In genomic region chr1:43315963-43316737, GRCh38 we compare ENCODE assay signal across 1 cellular context.
TF ChIP-seq lines count a peak whose summit lies in the region.

No MANE protein-coding gene starts in this region.

TF ChIP-seq in HepG2, 621 proteins besides CTCF, POLR2A, EP300 and RAD21:
- TF ChIP-seq, protein P1, sequence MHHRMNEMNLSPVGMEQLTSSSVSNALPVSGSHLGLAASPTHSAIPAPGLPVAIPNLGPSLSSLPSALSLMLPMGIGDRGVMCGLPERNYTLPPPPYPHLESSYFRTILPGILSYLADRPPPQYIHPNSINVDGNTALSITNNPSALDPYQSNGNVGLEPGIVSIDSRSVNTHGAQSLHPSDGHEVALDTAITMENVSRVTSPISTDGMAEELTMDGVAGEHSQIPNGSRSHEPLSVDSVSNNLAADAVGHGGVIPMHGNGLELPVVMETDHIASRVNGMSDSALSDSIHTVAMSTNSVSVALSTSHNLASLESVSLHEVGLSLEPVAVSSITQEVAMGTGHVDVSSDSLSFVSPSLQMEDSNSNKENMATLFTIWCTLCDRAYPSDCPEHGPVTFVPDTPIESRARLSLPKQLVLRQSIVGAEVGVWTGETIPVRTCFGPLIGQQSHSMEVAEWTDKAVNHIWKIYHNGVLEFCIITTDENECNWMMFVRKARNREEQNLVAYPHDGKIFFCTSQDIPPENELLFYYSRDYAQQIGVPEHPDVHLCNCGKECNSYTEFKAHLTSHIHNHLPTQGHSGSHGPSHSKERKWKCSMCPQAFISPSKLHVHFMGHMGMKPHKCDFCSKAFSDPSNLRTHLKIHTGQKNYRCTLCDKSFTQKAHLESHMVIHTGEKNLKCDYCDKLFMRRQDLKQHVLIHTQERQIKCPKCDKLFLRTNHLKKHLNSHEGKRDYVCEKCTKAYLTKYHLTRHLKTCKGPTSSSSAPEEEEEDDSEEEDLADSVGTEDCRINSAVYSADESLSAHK (CRISPR knock-in tag; IDR thresholded peaks at IDR 0.05; ENCODE audit: borderline replicate concordance), result no peak
- no peak for TF ChIP-seq ZNF20 (CRISPR knock-in tag; IDR thresholded peaks at IDR 0.05)
- no peak for TF ChIP-seq HINFP (CRISPR knock-in tag; IDR thresholded peaks at IDR 0.05; ENCODE audit: low read depth)
- no peak for TF ChIP-seq ZFAT (CRISPR knock-in tag; conservative IDR thresholded peaks at IDR 0.05)
- TF ChIP-seq, protein P2, sequence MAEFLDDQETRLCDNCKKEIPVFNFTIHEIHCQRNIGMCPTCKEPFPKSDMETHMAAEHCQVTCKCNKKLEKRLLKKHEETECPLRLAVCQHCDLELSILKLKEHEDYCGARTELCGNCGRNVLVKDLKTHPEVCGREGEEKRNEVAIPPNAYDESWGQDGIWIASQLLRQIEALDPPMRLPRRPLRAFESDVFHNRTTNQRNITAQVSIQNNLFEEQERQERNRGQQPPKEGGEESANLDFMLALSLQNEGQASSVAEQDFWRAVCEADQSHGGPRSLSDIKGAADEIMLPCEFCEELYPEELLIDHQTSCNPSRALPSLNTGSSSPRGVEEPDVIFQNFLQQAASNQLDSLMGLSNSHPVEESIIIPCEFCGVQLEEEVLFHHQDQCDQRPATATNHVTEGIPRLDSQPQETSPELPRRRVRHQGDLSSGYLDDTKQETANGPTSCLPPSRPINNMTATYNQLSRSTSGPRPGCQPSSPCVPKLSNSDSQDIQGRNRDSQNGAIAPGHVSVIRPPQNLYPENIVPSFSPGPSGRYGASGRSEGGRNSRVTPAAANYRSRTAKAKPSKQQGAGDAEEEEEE (CRISPR knock-in tag; IDR thresholded peaks at IDR 0.05; ENCODE audit: borderline replicate concordance), result no peak
- TF ChIP-seq, protein P3, sequence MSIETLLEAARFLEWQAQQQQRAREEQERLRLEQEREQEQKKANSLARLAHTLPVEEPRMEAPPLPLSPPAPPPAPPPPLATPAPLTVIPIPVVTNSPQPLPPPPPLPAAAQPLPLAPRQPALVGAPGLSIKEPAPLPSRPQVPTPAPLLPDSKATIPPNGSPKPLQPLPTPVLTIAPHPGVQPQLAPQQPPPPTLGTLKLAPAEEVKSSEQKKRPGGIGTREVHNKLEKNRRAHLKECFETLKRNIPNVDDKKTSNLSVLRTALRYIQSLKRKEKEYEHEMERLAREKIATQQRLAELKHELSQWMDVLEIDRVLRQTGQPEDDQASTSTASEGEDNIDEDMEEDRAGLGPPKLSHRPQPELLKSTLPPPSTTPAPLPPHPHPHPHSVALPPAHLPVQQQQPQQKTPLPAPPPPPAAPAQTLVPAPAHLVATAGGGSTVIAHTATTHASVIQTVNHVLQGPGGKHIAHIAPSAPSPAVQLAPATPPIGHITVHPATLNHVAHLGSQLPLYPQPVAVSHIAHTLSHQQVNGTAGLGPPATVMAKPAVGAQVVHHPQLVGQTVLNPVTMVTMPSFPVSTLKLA (IDR thresholded peaks at IDR 0.05), result peak; percentile 93
TF ChIP-seq in HepG2: peak in this region for 1.
